Comparison of ENCODE assay signal across 8 cellular contexts in genomic region chr11:134037093-134037908, GRCh38. TPM values are rescaled to one million over a fixed set of nuclear protein-coding genes. Genes with fewer than 3 reads are reported as not detected.
DNase-seq lines count a peak whose midpoint lies in the region; ATAC-seq and TF ChIP-seq lines count a peak whose summit lies in the region.

No MANE protein-coding gene starts in this region.

- no peak overlapping the region for H4K8ac ChIP-seq in H9 (replicated peaks; ENCODE audit: insufficient read length, low read depth, low read length)

- H3K36me3 Mint-ChIP-seq in H9 (ENCODE audit: insufficient read depth in 1 of 3, low read depth in 3 of 3), result peaks cover 0 to 6% (median 2%) of the 10 kb centered on the region in 3 experiments; a peak in 5 of 7 replicates
- peaks cover 5% of the 10 kb centered on the region for H3K36me3 Mint-ChIP-seq in activated CD8-positive, alpha-beta T cell treated with anti-CD3 and anti-CD28 coated beads, Interleukin-2, amount 10 ng/mL, durations not matched to agents 7 days and 5 days (ENCODE audit: low read depth)
- no peaks in the 10 kb centered on the region for H3K36me3 Mint-ChIP-seq in endodermal cell (ENCODE audit: low read depth)

- no peak overlapping the region for H2BK12ac ChIP-seq in H9 (ENCODE audit: insufficient read length, low read depth, low read length)

- intact Hi-C loops in OCI-LY7 (cut with micrococcal nuclease; ENCODE audit: unreplicated experiment), result no loop called here

- H3K56ac ChIP-seq in H9 (ENCODE audit: insufficient read length, low read depth, low read length), result no peak overlapping the region

- H3K79me1 ChIP-seq in H9 (ENCODE audit: insufficient read depth, low read depth, low read length, poor library complexity, severe bottlenecking), result no peaks in the 10 kb centered on the region

- H3K27me3 Mint-ChIP-seq in H9 (ENCODE audit: low read depth) (peaks cover 12% of the 10 kb centered on the region), endodermal cell (ENCODE audit: insufficient read depth) (peaks cover 4% of the 10 kb centered on the region)
- H3K27me3 Mint-ChIP-seq in activated CD8-positive, alpha-beta T cell treated with anti-CD3 and anti-CD28 coated beads, Interleukin-2, amount 10 ng/mL, durations not matched to agents 7 days and 5 days (ENCODE audit: low read depth), result no peaks in the 10 kb centered on the region

- no peak overlapping the region for H3K18ac ChIP-seq in H9 (ENCODE audit: insufficient read length, low read depth, low read length)

- no peak overlapping the region for H3K23ac ChIP-seq in H9 (ENCODE audit: insufficient read length, low read depth, low read length)

- H4K91ac ChIP-seq in H9 (ENCODE audit: insufficient read length, low read depth, low read length), result no peak overlapping the region

- WGBS in H9 (ENCODE audit: extremely low coverage, insufficient read length, low lambda C conversion rate), result no CpG with 5 or more reads among the region's 51 CpGs
- 0 to 2% methylated on average over 19 to 51 of the region's 51 CpGs for WGBS in endodermal cell (ENCODE audit: insufficient coverage in 1 of 2, insufficient read length in 1 of 2), 2 experiments

- peak; percentile 56 for ATAC-seq in activated CD8-positive, alpha-beta T cell treated with anti-CD3 and anti-CD28 coated beads, Interleukin-2, amount 10 ng/mL, durations not matched to agents 7 days and 5 days

- H3K27me3 ChIP-seq in H9 (ENCODE audit: insufficient read depth, low read length) (no peaks in the 10 kb centered on the region), endodermal cell (ENCODE audit: control insufficient read depth, insufficient read depth, low read length, poor library complexity, severe bottlenecking) (no peaks in the 10 kb centered on the region), mononuclear cell (ENCODE audit: insufficient read depth, low read length) (peaks cover 5% of the 10 kb centered on the region)

- no peak overlapping the region for H2BK15ac ChIP-seq in H9 (ENCODE audit: low read depth, low read length)

- no peak overlapping the region for H2BK5ac ChIP-seq in H9 (ENCODE audit: insufficient read length, low read length)

- H3K4me1 Mint-ChIP-seq in H9, result peaks cover 31 to 53% of the 10 kb centered on the region in 2 experiments
- peaks cover 60% of the 10 kb centered on the region for H3K4me1 Mint-ChIP-seq in activated CD8-positive, alpha-beta T cell treated with anti-CD3 and anti-CD28 coated beads, Interleukin-2, amount 10 ng/mL, durations not matched to agents 7 days and 5 days (ENCODE audit: low read depth)
- H3K4me1 Mint-ChIP-seq in endodermal cell, result peaks cover 35% of the 10 kb centered on the region

- peak overlapping the region; percentile 83 to 93 (median 92); a peak in 6 of 7 replicates for H3K27ac Mint-ChIP-seq in H9
- H3K27ac Mint-ChIP-seq in activated CD8-positive, alpha-beta T cell treated with anti-CD3 and anti-CD28 coated beads, Interleukin-2, amount 10 ng/mL, durations not matched to agents 7 days and 5 days, result peak overlapping the region; percentile 90
- H3K27ac Mint-ChIP-seq in endodermal cell, result peak overlapping the region; percentile 92

- no peak overlapping the region for H4K5ac ChIP-seq in H9 (ENCODE audit: insufficient read length, low read depth, low read length)

- H4K20me1 ChIP-seq in H9 (ENCODE audit: control insufficient read depth, insufficient read depth, insufficient read length) (no peaks in the 10 kb centered on the region), OCI-LY7 (ENCODE audit: insufficient read depth, low read length) (no peaks in the 10 kb centered on the region)

- POLR2A ChIA-PET in activated CD8-positive, alpha-beta T cell treated with anti-CD3 and anti-CD28 coated beads, Interleukin-2, amount 10 ng/mL, durations not matched to agents 7 days and 5 days (lab: Charles Lee), result interaction anchor here (0.6 to 1.7 kb wide), 6 partner anchors 10 to 200 kb away, joined by 3 to 9 read pairs (median 3); partner anchors contain the start of gene IGSF9B
- POLR2A ChIA-PET in OCI-LY7 (lab: Charles Lee), result no interaction called here

- H3K23me2 ChIP-seq in H9 (ENCODE audit: insufficient read length, low read depth, low read length, poor library complexity, severe bottlenecking), result peaks cover 10% of the 10 kb centered on the region

- CTCF ChIA-PET in activated CD8-positive, alpha-beta T cell treated with anti-CD3 and anti-CD28 coated beads, Interleukin-2, amount 10 ng/mL, durations not matched to agents 7 days and 5 days (lab: Charles Lee), result interaction anchor here (1.0 to 5.4 kb wide), 9 partner anchors 8 to 143 kb away, joined by 3 to 42 read pairs (median 4); no protein-coding TSS in a partner anchor
- CTCF ChIA-PET in OCI-LY7 (lab: Charles Lee; ENCODE audit: unreplicated experiment), result no interaction called here

- DNase-seq in ELF-1 (ENCODE audit: low read depth, low spot score) (peak; percentile 81), H9 (peak; percentile 79), NCI-H1105 treated with DMSO at 0.1 percent for 48 hours (lab: John Stamatoyannopoulos, UW) (peak; percentile 66), endodermal cell (peak; percentile 88), OCI-LY7 (ENCODE audit: low spot score) (no peak)
- peak; percentile 72 for DNase-seq in activated CD8-positive, alpha-beta T cell treated with anti-CD3 and anti-CD28 coated beads, Interleukin-2, amount 10 ng/mL, durations not matched to agents 7 days and 5 days
- DNase-seq in stimulated activated naive CD4-positive, alpha-beta T cell (lab: John Stamatoyannopoulos, UW), result peak; percentile 26 to 72 (median 50)

- H3K27ac ChIP-seq in H9 (ENCODE audit: insufficient read length, low read depth, low read length), result no peak overlapping the region
- peak overlapping the region; percentile 44 for H3K27ac ChIP-seq in endodermal cell (ENCODE audit: low read depth, low read length)
- H3K27ac ChIP-seq in OCI-LY7 (ENCODE audit: low read depth, low read length, poor library complexity, severe bottlenecking), result no peak overlapping the region

- H2AFZ ChIP-seq in H9 (ENCODE audit: low read length) (peak overlapping the region; percentile 1), OCI-LY7 (ENCODE audit: low read length) (no peak overlapping the region)

- no peaks in the 10 kb centered on the region for H3K9me2 ChIP-seq in OCI-LY7 (ENCODE audit: insufficient read depth, low read length)

- H3K4me2 ChIP-seq in H9 (ENCODE audit: insufficient read depth, insufficient read length, low read length) (peak overlapping the region; percentile 51), OCI-LY7 (ENCODE audit: low read length) (no peak overlapping the region)

- H3K9me3 Mint-ChIP-seq in H9 (no peaks in the 10 kb centered on the region), endodermal cell (no peaks in the 10 kb centered on the region)
- no peaks in the 10 kb centered on the region for H3K9me3 Mint-ChIP-seq in activated CD8-positive, alpha-beta T cell treated with anti-CD3 and anti-CD28 coated beads, Interleukin-2, amount 10 ng/mL, durations not matched to agents 7 days and 5 days (ENCODE audit: insufficient read depth)

- no peak overlapping the region for H2BK120ac ChIP-seq in H9 (ENCODE audit: low read depth, low read length, poor library complexity, severe bottlenecking)

- no peak overlapping the region for H3K14ac ChIP-seq in H9 (ENCODE audit: insufficient read depth, low read length)

- H3K4me3 ChIP-seq in endodermal cell (ENCODE audit: low read length) (peak overlapping the region; percentile 79), mononuclear cell (ENCODE audit: low read length) (peak overlapping the region; percentile 43), OCI-LY7 (ENCODE audit: low read depth, low read length, poor library complexity, severe bottlenecking) (no peak overlapping the region)

- H3K36me3 ChIP-seq in endodermal cell (ENCODE audit: control insufficient read depth, insufficient read depth, low read length) (no peaks in the 10 kb centered on the region), OCI-LY7 (ENCODE audit: insufficient read depth, low read length) (no peaks in the 10 kb centered on the region)

- H2BK20ac ChIP-seq in H9 (ENCODE audit: low read depth, low read length, poor library complexity, severe bottlenecking), result no peak overlapping the region

- H3K9me3 ChIP-seq in H9 (ENCODE audit: control insufficient read depth, low read depth, low read length), result no peaks in the 10 kb centered on the region
- no peaks in the 10 kb centered on the region for H3K9me3 ChIP-seq in endodermal cell (ENCODE audit: control insufficient read depth, low read length)
- H3K9me3 ChIP-seq in mononuclear cell (ENCODE audit: low read depth, low read length), result no peaks in the 10 kb centered on the region
- H3K9me3 ChIP-seq in OCI-LY7 (ENCODE audit: low read length), result no peaks in the 10 kb centered on the region

- H3K4me1 ChIP-seq in H9 (ENCODE audit: insufficient read depth, low read length), result peaks cover 5% of the 10 kb centered on the region; the same call in 1 of the 2 replicates
- peaks cover 6% of the 10 kb centered on the region for H3K4me1 ChIP-seq in endodermal cell (ENCODE audit: control insufficient read depth, insufficient read depth, low read length)
- H3K4me1 ChIP-seq in mononuclear cell (ENCODE audit: insufficient read depth, low read length), result peaks cover 29% of the 10 kb centered on the region
- no peaks in the 10 kb centered on the region for H3K4me1 ChIP-seq in OCI-LY7 (ENCODE audit: insufficient read depth, low read length, poor library complexity, severe bottlenecking)

- TF ChIP-seq CTCF in H9 (conservative IDR thresholded peaks at IDR 0.05) (no peak), endodermal cell (conservative IDR thresholded peaks at IDR 0.05) (no peak), OCI-LY7 (conservative IDR thresholded peaks at IDR 0.05; ENCODE audit: low read length) (no peak)

- H3K9ac ChIP-seq in H9 (ENCODE audit: extremely low read depth, insufficient read length, low read length) (no peak overlapping the region), endodermal cell (ENCODE audit: extremely low read depth, low read length, poor library complexity, severe bottlenecking) (no peak overlapping the region)

- H3K4me3 Mint-ChIP-seq in H9 (peak overlapping the region; percentile 71 to 90), endodermal cell (peak overlapping the region; percentile 71)
- H3K4me3 Mint-ChIP-seq in activated CD8-positive, alpha-beta T cell treated with anti-CD3 and anti-CD28 coated beads, Interleukin-2, amount 10 ng/mL, durations not matched to agents 7 days and 5 days, result peak overlapping the region; percentile 86

- H2AK5ac ChIP-seq in H9 (ENCODE audit: insufficient read length, low read length), result no peak overlapping the region

- H3T11ph ChIP-seq in H9 (ENCODE audit: low read length), result no peak overlapping the region

- BruUV-seq in OCI-LY7 (replicated peaks; lab: Mats Ljungman, UMichigan), result no TSS peak

- H3K79me2 ChIP-seq in H9 (ENCODE audit: insufficient read depth, low read length) (no peaks in the 10 kb centered on the region), OCI-LY7 (ENCODE audit: insufficient read depth, low read depth, low read length) (no peaks in the 10 kb centered on the region)

- H3K4ac ChIP-seq in H9 (ENCODE audit: low read depth, low read length), result no peak overlapping the region

RNA-seq across cellular contexts. Expression of gene JAM3, which starts 31.6 kb away (rescaled TPM):
- total RNA-seq in H9 (2021) (30.0 and 36.5 TPM in 2 replicates), endodermal cell (10 to 100 TPM; 35.8 to 41.8 TPM), mononuclear cell (13.1 TPM), OCI-LY7 (2022) (not detected in 2 replicates)
- total RNA-seq in activated CD8-positive, alpha-beta T cell treated with anti-CD3 and anti-CD28 coated beads, Interleukin-2, amount 10 ng/mL, durations not matched to agents 7 days and 5 days, result 1 to 10 TPM; 8.0 to 9.6 TPM
- polyA plus RNA-seq in endodermal cell (2013, experiment 1 of 2), result 110 TPM
- 105 TPM for polyA plus RNA-seq in endodermal cell (2013, experiment 2 of 2)
- total RNA-seq in OCI-LY7 (2014; rRNA removed; shearing (Covaris generic)), result not detected in 2 replicates

Comparison
In these comparisons a context has a peak if more than half of its experiments do, and no peak if none do; other contexts are left out.
1. RNA of gene JAM3, which starts 31.6 kb away (total RNA-seq): 35.8 to 41.8 TPM in endodermal cell, 30.0 to 36.5 TPM in H9, 13.1 TPM in mononuclear cell (single experiment) and 8.0 to 9.6 TPM in activated CD8-positive, alpha-beta T cell treated with anti-CD3 and anti-CD28 coated beads, Interleukin-2, amount 10 ng/mL, durations not matched to agents 7 days and 5 days; not detected in OCI-LY7; every median in the first group is over 4 times any median in the second.
2. Peak in every context shown above with its lines, with median percentiles within 50 percentile points of each other: H3K27ac Mint-ChIP-seq and H3K4me3 Mint-ChIP-seq.